ENCODE assay signal across 9 cellular contexts in the genomic region with DNA sequence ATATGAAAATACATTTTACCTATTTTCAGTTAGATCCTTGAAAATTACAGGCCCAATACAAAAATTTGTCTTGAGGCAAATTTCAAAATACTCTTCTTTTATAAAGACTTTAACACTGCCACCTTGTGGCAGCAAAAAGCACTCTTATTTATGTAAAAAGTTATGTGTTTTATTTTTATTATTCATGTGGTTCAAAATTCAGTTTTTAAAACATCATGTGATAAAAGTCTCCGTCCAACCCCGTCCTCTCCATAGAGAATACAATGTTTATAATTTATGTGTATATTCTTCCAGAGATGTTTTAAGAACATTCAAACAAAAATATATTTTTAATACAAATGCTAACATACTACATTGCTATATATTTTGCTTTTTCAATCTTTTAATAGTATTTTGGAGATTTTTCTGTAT. TPM values are rescaled to one million over a fixed set of nuclear protein-coding genes. Genes with fewer than 3 reads are reported as not detected.
DNase-seq lines count a peak whose midpoint lies in the region; ATAC-seq, FAIRE-seq and TF ChIP-seq lines count a peak whose summit lies in the region.
"Had no signal": no experiment of that assay in that cellular context is flagged by ENCODE, and none has a peak within 500 bp of the region (broad histone marks: within the 10 kb centered on the region; RNA-seq: fewer than 3 reads in every experiment).

No MANE protein-coding gene starts in this region.

- H3K79me2 ChIP-seq in Karpas-422 (ENCODE audit: low read length): no peaks in the 10 kb centered on the region

- H3K4me1 ChIP-seq in Karpas-422 (ENCODE audit: low read length): peaks cover 11% of the 10 kb centered on the region

- peak overlapping the region; percentile 59 for H3K4me2 ChIP-seq in Karpas-422 (ENCODE audit: low read depth, low read length, poor library complexity, severe bottlenecking)

- FAIRE-seq in D721Med (lab: Jason Lieb, UNC): no peak

- peak; percentile 61 for TF ChIP-seq CTCF in D721Med (IDR thresholded peaks at IDR 0.05; ENCODE audit: insufficient read depth, missing control alignments)

- peak overlapping the region; percentile 59; the same call in 1 of the 2 replicates for H3K4me3 ChIP-seq in Karpas-422 (ENCODE audit: low read length)

- no peak overlapping the region for H3K27ac ChIP-seq in Karpas-422 (ENCODE audit: low read length)
- H3K27ac ChIP-seq: neutrophil had no signal

- no peaks in the 10 kb centered on the region for H3K27me3 ChIP-seq in Karpas-422 (ENCODE audit: low read length)
- H3K27me3 ChIP-seq: neutrophil had no signal

- no peak for DNase-seq in D721Med (ENCODE audit: insufficient read length, low spot score)
- peak; percentile 79 for DNase-seq in Karpas-422
- DNase-seq in fibroblast of the conjunctiva (ENCODE audit: low read depth): peak; percentile 45
- DNase-seq in superior temporal gyrus (ENCODE audit: extremely low spot score): peak; percentile 84

- no peak overlapping the region; the same call in 1 of the 2 replicates for H3K9ac ChIP-seq in Karpas-422 (ENCODE audit: low read length)

- no peaks in the 10 kb centered on the region for H3K9me3 ChIP-seq in Karpas-422 (ENCODE audit: low read length)
- H3K9me3 ChIP-seq: neutrophil had no signal

- ATAC-seq in SK-N-SH treated with all-trans-retinoic acid at 6 μM for 48 hours (peak; percentile 18; the same call in 2 of the 3 replicates), HG02763 (IDR thresholded peaks at IDR 0.05; ENCODE audit: unreplicated experiment) (no peak), GM18868 (IDR thresholded peaks at IDR 0.05; ENCODE audit: unreplicated experiment) (no peak), GM18517 (IDR thresholded peaks at IDR 0.05; ENCODE audit: unreplicated experiment) (no peak)

- no peaks in the 10 kb centered on the region for H3K9me2 ChIP-seq in Karpas-422 (replicated peaks; ENCODE audit: insufficient read depth, low read length)

- no peaks in the 10 kb centered on the region for H4K20me1 ChIP-seq in Karpas-422 (ENCODE audit: insufficient read depth, low read depth, low read length)

- H2AFZ ChIP-seq in Karpas-422 (ENCODE audit: low read length): no peak overlapping the region

- H3K36me3 ChIP-seq in Karpas-422 (ENCODE audit: insufficient read depth, low read length): no peaks in the 10 kb centered on the region
- H3K36me3 ChIP-seq: neutrophil had no signal

TF ChIP-seq in SK-N-SH treated with all-trans-retinoic acid at 6 μM for 48 hours, 23 proteins besides CTCF, POLR2A, EP300 and RAD21:
- TF ChIP-seq ZNF70 (CRISPR knock-in tag; IDR thresholded peaks at IDR 0.05): no peak

RNA-seq across cellular contexts. Expression of gene TRIM59, which starts 36.9 kb away (rescaled TPM):
- 7.0 and 39.3 TPM in 2 replicates for total RNA-seq in Karpas-422 (2014; rRNA removed; shearing (Covaris generic); ENCODE audit: low replicate concordance)
